In genomic region chr12:12915654-12916053, GRCh38 we compare ENCODE assay signal across 16 cellular contexts. TPM values are rescaled to one million over a fixed set of nuclear protein-coding genes. Genes with fewer than 3 reads are reported as not detected.
DNase-seq lines count a peak whose midpoint lies in the region; ATAC-seq and TF ChIP-seq lines count a peak whose summit lies in the region.
"Had no signal": no experiment of that assay in that cellular context is flagged by ENCODE, and none has a peak within 500 bp of the region (broad histone marks: within the 10 kb centered on the region; RNA-seq: fewer than 3 reads in every experiment).

No MANE protein-coding gene starts in this region.

- TF ChIP-seq CTCF in Caco-2 (IDR thresholded peaks at IDR 0.05; ENCODE audit: insufficient read depth in 1 of 2, low read depth in 1 of 2, low read length in 1 of 2, severe bottlenecking in 1 of 2, unreplicated experiment in 1 of 2): peak in 1 of 2 experiments; percentile 16
- TF ChIP-seq CTCF in IMR-90 (conservative IDR thresholded peaks at IDR 0.05; ENCODE audit: low read depth, low read length): no peak
- no peak for TF ChIP-seq CTCF in ascending aorta (IDR thresholded peaks at IDR 0.05)
- TF ChIP-seq CTCF in lower lobe of right lung (IDR thresholded peaks at IDR 0.05): no peak
- TF ChIP-seq CTCF in suprapubic skin (IDR thresholded peaks at IDR 0.05): no peak

- H3K36me3 Mint-ChIP-seq in Caco-2 (ENCODE audit: insufficient read depth, unreplicated experiment): peaks cover 88% of the 10 kb centered on the region
- no peaks in the 10 kb centered on the region for H3K36me3 Mint-ChIP-seq in naive thymus-derived CD4-positive, alpha-beta T cell
- H3K36me3 Mint-ChIP-seq: CD8-positive, alpha-beta T cell; stimulated activated memory B cell treated with anti-CD40 and anti-IgM and Interleukin-4, amounts not matched to agents 10 μg/mL and 1 μg/mL and 100 μg/mL, for 72 hours had no signal

- no peak overlapping the region for H2BK120ac ChIP-seq in IMR-90 (ENCODE audit: low read depth, low read length)

- no peaks in the 10 kb centered on the region for H3K36me3 ChIP-seq in Caco-2 (ENCODE audit: control insufficient read depth, insufficient read depth, low read length)
- peaks cover 40% of the 10 kb centered on the region for H3K36me3 ChIP-seq in IMR-90 (ENCODE audit: control insufficient read depth, insufficient read depth, low read length)
- H3K36me3 ChIP-seq in ascending aorta: peaks cover 17 to 23% of the 10 kb centered on the region in 2 donors
- H3K36me3 ChIP-seq in lower lobe of right lung: peaks cover 20% of the 10 kb centered on the region
- no peaks in the 10 kb centered on the region for H3K36me3 ChIP-seq in naive thymus-derived CD4-positive, alpha-beta T cell (ENCODE audit: control insufficient read depth in 2 of 3, insufficient read depth in 3 of 3, low read length in 3 of 3)
- no peaks in the 10 kb centered on the region for H3K36me3 ChIP-seq in suprapubic skin
- H3K36me3 ChIP-seq: gastrocnemius medialis, tibial nerve had no signal

- TF ChIP-seq EP300 in suprapubic skin (IDR thresholded peaks at IDR 0.05): no peak

- H2BK15ac ChIP-seq in IMR-90 (ENCODE audit: low read depth, low read length): no peak overlapping the region

- TF ChIP-seq POLR2A in IMR-90 (IDR thresholded peaks at IDR 0.05; ENCODE audit: low read depth, low read length): no peak
- no peak for TF ChIP-seq POLR2A in suprapubic skin (IDR thresholded peaks at IDR 0.05)

- H3K4me3 ChIP-seq in Caco-2 (ENCODE audit: low read depth, low read length) (no peak overlapping the region), IMR-90 (ENCODE audit: insufficient read depth, low read depth, low read length) (no peak overlapping the region), ascending aorta (no peak overlapping the region), lower lobe of right lung (no peak overlapping the region), suprapubic skin (no peak overlapping the region)
- H3K4me3 ChIP-seq in naive thymus-derived CD4-positive, alpha-beta T cell (ENCODE audit: low read length): no peak overlapping the region

- no peak overlapping the region for H2BK5ac ChIP-seq in IMR-90 (ENCODE audit: low read depth, low read length, poor library complexity, severe bottlenecking)

- BruUV-seq in Caco-2 (replicated peaks; lab: Mats Ljungman, UMichigan): no TSS peak
- BruUV-seq in IMR-90 (replicated peaks; lab: Mats Ljungman, UMichigan): no TSS peak

- CTCF ChIA-PET in Caco-2 (lab: Charles Lee) (interaction anchor here (0.6 to 1.6 kb wide), 8 partner anchors 60 to 296 kb away, joined by 3 to 18 read pairs (median 6); no protein-coding TSS in a partner anchor), IMR-90 (lab: Yijun Ruan, JAX) (interaction anchor here (1.1 to 2.1 kb wide), 5 partner anchors 25 to 68 kb away, joined by 3 to 5 read pairs (median 5); partner anchors contain the start of gene GPRC5A)
- CTCF ChIA-PET in naive thymus-derived CD4-positive, alpha-beta T cell (lab: Charles Lee): interaction anchor here (1.0 to 5.4 kb wide), 11 partner anchors 9 to 299 kb away, joined by 3 to 37 read pairs (median 4); no protein-coding TSS in a partner anchor

- POLR2A ChIA-PET in Caco-2 (lab: Charles Lee) (no interaction called here), IMR-90 (lab: Charles Lee; ENCODE audit: unreplicated experiment) (no interaction called here)
- POLR2A ChIA-PET in naive thymus-derived CD4-positive, alpha-beta T cell (lab: Charles Lee): interaction anchor here (0.6 kb wide), 1 partner anchor 292 kb away, joined by 3 read pairs; no protein-coding TSS in a partner anchor

- H3K9me3 ChIP-seq in Caco-2 (no peaks in the 10 kb centered on the region), IMR-90 (ENCODE audit: control insufficient read depth, insufficient read depth, low read length) (no peaks in the 10 kb centered on the region), ascending aorta (no peaks in the 10 kb centered on the region), lower lobe of right lung (no peaks in the 10 kb centered on the region), suprapubic skin (no peaks in the 10 kb centered on the region)
- H3K9me3 ChIP-seq in naive thymus-derived CD4-positive, alpha-beta T cell (ENCODE audit: control insufficient read depth in 2 of 3, low read length in 3 of 3): no peaks in the 10 kb centered on the region
- H3K9me3 ChIP-seq: gastrocnemius medialis, tibial nerve had no signal

- dilution Hi-C loops in IMR-90 (cut with HindIII; ENCODE audit: low sequenced_read_pairs, unreplicated experiment): no loop called here

- no peak for TF ChIP-seq RAD21 in IMR-90 (IDR thresholded peaks at IDR 0.05; ENCODE audit: low read length)

- ATAC-seq in IMR-90 (ENCODE audit: low read depth): no peak
- peak in 1 of 2 donors; percentile 3 for ATAC-seq in lower lobe of right lung
- no peak for ATAC-seq in naive thymus-derived CD4-positive, alpha-beta T cell

- DNase-seq in Caco-2 (peak; percentile 53 to 55), IMR-90 (no peak), ascending aorta (ENCODE audit: low spot score in 2 of 2) (no peak), lower lobe of right lung (no peak), NCI-H1092 (lab: John Stamatoyannopoulos, UW) (no peak), NCI-H1048 (lab: John Stamatoyannopoulos, UW) (no peak), suprapubic skin (ENCODE audit: low spot score in 2 of 2) (no peak)
- DNase-seq in naive thymus-derived CD4-positive, alpha-beta T cell: no peak

- no peak overlapping the region for H3K4me2 ChIP-seq in IMR-90 (ENCODE audit: low read depth, low read length)

- H3K23ac ChIP-seq in IMR-90 (ENCODE audit: low read depth, low read length): no peak overlapping the region

- no peak overlapping the region for H4K8ac ChIP-seq in IMR-90 (ENCODE audit: low read depth in 2 of 2, low read length in 2 of 2)

- H2AFZ ChIP-seq in IMR-90 (replicated peaks; ENCODE audit: low read length, poor library complexity): no peak overlapping the region

- H3K27ac Mint-ChIP-seq in Caco-2 (ENCODE audit: unreplicated experiment): no peak overlapping the region
- no peak overlapping the region for H3K27ac Mint-ChIP-seq in naive thymus-derived CD4-positive, alpha-beta T cell
- H3K27ac Mint-ChIP-seq: CD8-positive, alpha-beta T cell; stimulated activated memory B cell treated with anti-CD40 and anti-IgM and Interleukin-4, amounts not matched to agents 10 μg/mL and 1 μg/mL and 100 μg/mL, for 72 hours had no signal

- H2BK20ac ChIP-seq in IMR-90 (ENCODE audit: low read depth, low read length): no peak overlapping the region

- no peaks in the 10 kb centered on the region for H3K27me3 Mint-ChIP-seq in Caco-2 (ENCODE audit: insufficient read depth, unreplicated experiment)
- H3K27me3 Mint-ChIP-seq in naive thymus-derived CD4-positive, alpha-beta T cell: peaks cover 0 to 30% (median 10%) of the 10 kb centered on the region in 5 donors

- no peak overlapping the region for H3K14ac ChIP-seq in IMR-90 (replicated peaks; ENCODE audit: low read depth, low read length)

- H3K27ac ChIP-seq in IMR-90 (ENCODE audit: insufficient read depth, low read length) (no peak overlapping the region), ascending aorta (peak overlapping the region; percentile 46 to 64), lower lobe of right lung (peak overlapping the region; percentile 39), suprapubic skin (no peak overlapping the region)
- no peak overlapping the region for H3K27ac ChIP-seq in naive thymus-derived CD4-positive, alpha-beta T cell (ENCODE audit: low read depth, low read length)

- H3K9ac ChIP-seq in IMR-90 (ENCODE audit: low read depth, low read length): no peak overlapping the region

- peaks cover 26% of the 10 kb centered on the region for H3K4me1 Mint-ChIP-seq in Caco-2 (ENCODE audit: low read depth, unreplicated experiment)
- peaks cover 10 to 17% (median 12%) of the 10 kb centered on the region in 7 donors for H3K4me1 Mint-ChIP-seq in naive thymus-derived CD4-positive, alpha-beta T cell

- H3K4ac ChIP-seq in IMR-90 (ENCODE audit: low read depth, low read length): no peak overlapping the region

- no peak overlapping the region for H3K56ac ChIP-seq in IMR-90 (ENCODE audit: extremely low read depth, insufficient read depth, low read length)

- no peak overlapping the region for H4K5ac ChIP-seq in IMR-90 (ENCODE audit: low read depth, low read length)

- no peaks in the 10 kb centered on the region for H3K9me3 Mint-ChIP-seq in Caco-2 (ENCODE audit: unreplicated experiment)
- H3K9me3 Mint-ChIP-seq in naive thymus-derived CD4-positive, alpha-beta T cell: no peaks in the 10 kb centered on the region
- H3K9me3 Mint-ChIP-seq: CD8-positive, alpha-beta T cell; stimulated activated memory B cell treated with anti-CD40 and anti-IgM and Interleukin-4, amounts not matched to agents 10 μg/mL and 1 μg/mL and 100 μg/mL, for 72 hours had no signal

- peaks cover 16 to 60% of the 10 kb centered on the region in 2 experiments for H3K79me1 ChIP-seq in IMR-90 (ENCODE audit: low read depth in 1 of 2, low read length in 2 of 2)

- in situ Hi-C loops in IMR-90 (cut with MboI; ENCODE audit: low sequenced_read_pairs): loop anchor here (5.0 to 25.0 kb wide), 4 partner anchors 67 to 622 kb away; no protein-coding TSS in a partner anchor

- intact Hi-C loops in Caco-2 (cut with micrococcal nuclease; ENCODE audit: unreplicated experiment) (loop anchor here (1.0 to 2.0 kb wide), 5 partner anchors 60 to 319 kb away; no protein-coding TSS in a partner anchor), IMR-90 (cut with micrococcal nuclease) (loop anchor here (1.0 to 5.0 kb wide), 5 partner anchors 60 to 319 kb away; partner anchors contain the start of gene APOLD1), ascending aorta (cut with DNase I) (loop anchor here (1.0 to 5.0 kb wide), 4 partner anchors 68 to 297 kb away; partner anchors contain the start of gene APOLD1), lower lobe of right lung (cut with DNase I) (loop anchor here (10.0 kb wide), 1 partner anchor 319 kb away; no protein-coding TSS in a partner anchor)
- intact Hi-C loops in naive thymus-derived CD4-positive, alpha-beta T cell (cut with micrococcal nuclease): loop anchor here (1.0 to 2.0 kb wide), 10 partner anchors 59 to 319 kb away; partner anchors contain the start of genes FAM234B (in 1 of the 2) and HEBP1 (in 1 of the 2)

- 0 out of 2 replicates have a peak overlapping the region, but pooled peaks have one; percentile 36 for H2AK5ac ChIP-seq in IMR-90 (ENCODE audit: low read depth, low read length)

- no peak overlapping the region for H3K4me3 Mint-ChIP-seq in Caco-2 (ENCODE audit: unreplicated experiment)
- no peak overlapping the region for H3K4me3 Mint-ChIP-seq in naive thymus-derived CD4-positive, alpha-beta T cell
- H3K4me3 Mint-ChIP-seq: stimulated activated memory B cell treated with anti-CD40 and anti-IgM and Interleukin-4, amounts not matched to agents 10 μg/mL and 1 μg/mL and 100 μg/mL, for 72 hours had no signal

- no peaks in the 10 kb centered on the region for H3K27me3 ChIP-seq in Caco-2 (replicated peaks; ENCODE audit: control insufficient read depth, insufficient read depth, low read length)
- no peaks in the 10 kb centered on the region for H3K27me3 ChIP-seq in IMR-90 (ENCODE audit: control insufficient read depth, insufficient read depth, low read length)
- no peaks in the 10 kb centered on the region for H3K27me3 ChIP-seq in ascending aorta
- H3K27me3 ChIP-seq in lower lobe of right lung (ENCODE audit: low read depth): no peaks in the 10 kb centered on the region
- no peaks in the 10 kb centered on the region for H3K27me3 ChIP-seq in naive thymus-derived CD4-positive, alpha-beta T cell (ENCODE audit: control insufficient read depth in 2 of 2, insufficient read depth in 2 of 2, low read length in 2 of 2)
- H3K27me3 ChIP-seq in suprapubic skin: no peaks in the 10 kb centered on the region
- H3K27me3 ChIP-seq: gastrocnemius medialis, tibial nerve had no signal

- H2AK9ac ChIP-seq in IMR-90 (replicated peaks; ENCODE audit: low read depth, low read length, poor library complexity): no peak overlapping the region

- H4K20me1 ChIP-seq in IMR-90 (ENCODE audit: insufficient read depth, low read length): peaks cover 8% of the 10 kb centered on the region

- H3K4me1 ChIP-seq in Caco-2 (peaks cover 13% of the 10 kb centered on the region), IMR-90 (ENCODE audit: control insufficient read depth, insufficient read depth, low read length) (peaks cover 10% of the 10 kb centered on the region), ascending aorta (peaks cover 0 to 16% of the 10 kb centered on the region in 2 donors), lower lobe of right lung (peaks cover 16% of the 10 kb centered on the region), suprapubic skin (peaks cover 10% of the 10 kb centered on the region)
- H3K4me1 ChIP-seq in naive thymus-derived CD4-positive, alpha-beta T cell (ENCODE audit: control insufficient read depth in 2 of 2, insufficient read depth in 2 of 2, low read length in 2 of 2): peaks cover 0 to 3% of the 10 kb centered on the region in 2 donors
- H3K4me1 ChIP-seq: gastrocnemius medialis had no signal

- peaks cover 9% of the 10 kb centered on the region for H3K9me1 ChIP-seq in IMR-90 (ENCODE audit: insufficient read depth, low read length)

- H4K91ac ChIP-seq in IMR-90 (ENCODE audit: insufficient read depth, low read depth, low read length): no peak overlapping the region

- WGBS in IMR-90 (ENCODE audit: extremely low coverage in 2 of 2, insufficient read length in 1 of 2), 2 experiments: 72% methylated on average over 3 of the region's 10 CpGs; no CpG with 5 or more reads in 1 of the 2 experiments
- WGBS in suprapubic skin: 79% methylated on average over 10 of the region's 10 CpGs

- H3K18ac ChIP-seq in IMR-90 (ENCODE audit: low read depth, low read length): no peak overlapping the region

RNA-seq across cellular contexts. Expression of gene GPRC5A, which starts 24.3 kb away (rescaled TPM):
- total RNA-seq in Caco-2 (2022) (73.9 and 99.7 TPM in 2 replicates), IMR-90 (2012; rRNA removed) (49.6 and 49.7 TPM in 2 replicates), ascending aorta (23.8 TPM), lower lobe of right lung (482 TPM), suprapubic skin (10 to 100 TPM in 1 of 4 donors, 1 to 10 TPM in 3; 4.0 to 11.0 (median 7.2) TPM)
- 193 and 201 TPM in 2 replicates for polyA plus RNA-seq in IMR-90 (2012; rRNA removed)
- polyA plus RNA-seq in IMR-90 (2012; cell fraction: cytosol; rRNA removed): 70.1 and 182 TPM in 2 replicates
- polyA plus RNA-seq in IMR-90 (2012; cell fraction: nucleus; rRNA removed; ENCODE audit: low replicate concordance): 125 and 230 TPM in 2 replicates
- total RNA-seq in naive thymus-derived CD4-positive, alpha-beta T cell: under 1 TPM in 4 of 5 experiments, not detected in 1; 0.05 to 0.93 (median 0.15) TPM
- under 1 TPM in 1 of 2 donors, not detected in 1; 0.06 TPM for polyA plus RNA-seq in naive thymus-derived CD4-positive, alpha-beta T cell
- total RNA-seq: CD8-positive, alpha-beta T cell had no signal

RNA-seq across cellular contexts. Expression of gene GPRC5D, which starts 36.3 kb away (rescaled TPM):
- total RNA-seq in Caco-2 (2022): not detected in 2 replicates
- not detected in 2 replicates for total RNA-seq in IMR-90 (2012; rRNA removed)
- not detected in 2 replicates for polyA plus RNA-seq in IMR-90 (2012; rRNA removed)
- not detected in 2 replicates for polyA plus RNA-seq in IMR-90 (2012; cell fraction: cytosol; rRNA removed)
- polyA plus RNA-seq in IMR-90 (2012; cell fraction: nucleus; rRNA removed; ENCODE audit: low replicate concordance): not detected in 2 replicates
- total RNA-seq in ascending aorta: not detected
- total RNA-seq in lower lobe of right lung: not detected
- total RNA-seq in naive thymus-derived CD4-positive, alpha-beta T cell: under 1 TPM in 1 of 5 experiments, not detected in 4; 0.29 TPM
- under 1 TPM in 1 of 2 donors, not detected in 1; 0.83 TPM for polyA plus RNA-seq in naive thymus-derived CD4-positive, alpha-beta T cell
- 10 to 100 TPM in 2 of 4 donors, 1 to 10 TPM in 1, not detected in 1; 2.2 to 97.6 (median 13.4) TPM for total RNA-seq in suprapubic skin
- total RNA-seq: astrocyte; CD8-positive, alpha-beta T cell; gastrocnemius medialis; left lobe of liver; right cardiac atrium; tibial nerve had no signal
- polyA plus RNA-seq: AG04450, right cardiac atrium had no signal

Comparison
In these comparisons a context has a peak if more than half of its experiments do, and no peak if none do; other contexts are left out.
1. DNase-seq: peak in Caco-2 (2 of 2); none in IMR-90 (single experiment), ascending aorta (0 of 2), lower lobe of right lung (single experiment), naive thymus-derived CD4-positive, alpha-beta T cell (0 of 9), NCI-H1092 (single experiment), NCI-H1048 (single experiment) and suprapubic skin (0 of 2).
2. H3K27ac ChIP-seq: peak in ascending aorta (2 of 2) and lower lobe of right lung (single experiment); none in IMR-90 (single experiment), naive thymus-derived CD4-positive, alpha-beta T cell (single experiment) and suprapubic skin (single experiment).